13 cellular contexts compared by ENCODE assay signal in the genomic region with DNA sequence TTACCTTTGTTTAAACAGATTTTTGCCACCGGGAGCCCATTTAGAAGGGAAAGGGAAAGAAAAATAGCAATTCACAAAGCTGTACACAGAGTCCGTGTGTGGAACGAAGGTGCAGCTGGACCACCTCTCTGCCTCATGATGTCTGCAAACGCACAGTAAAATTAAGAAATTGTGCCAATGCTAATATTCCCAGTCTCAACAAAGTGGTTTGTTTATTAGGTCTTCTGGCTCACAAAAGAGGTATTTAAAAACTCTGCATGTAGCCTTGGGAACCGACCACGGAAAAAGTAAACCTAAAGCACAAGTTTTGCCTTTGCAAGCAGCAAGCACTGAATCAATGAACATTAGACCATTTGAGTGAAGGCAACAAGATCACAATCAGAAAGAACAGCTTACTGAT. TPM values are rescaled to one million over a fixed set of nuclear protein-coding genes. Genes with fewer than 3 reads are reported as not detected.
DNase-seq lines count a peak whose midpoint lies in the region; ATAC-seq and TF ChIP-seq lines count a peak whose summit lies in the region.
"Had no signal": no experiment of that assay in that cellular context is flagged by ENCODE, and none has a peak within 500 bp of the region (broad histone marks: within the 10 kb centered on the region; RNA-seq: fewer than 3 reads in every experiment).

No MANE protein-coding gene starts in this region.

- no peaks in the 10 kb centered on the region for H3K27me3 Mint-ChIP-seq in CD8-positive, alpha-beta T cell (ENCODE audit: low read depth)
- H3K27me3 Mint-ChIP-seq: CD4-positive, alpha-beta T cell had no signal

- DNase-seq in LNCaP clone FGC (ENCODE audit: low read depth), result peak; percentile 89
- peak; percentile 77 for DNase-seq in brain pericyte (ENCODE audit: low read depth, low spot score)
- DNase-seq in left lung, result no peak
- DNase-seq in CD8-positive, alpha-beta T cell, result no peak
- no peak for DNase-seq in NCI-H2171 (lab: John Stamatoyannopoulos, UW)
- no peak for DNase-seq in NCI-H2107 treated with DMSO at 0.1 percent for 48 hours (lab: John Stamatoyannopoulos, UW; ENCODE audit: unreplicated experiment)
- DNase-seq: activated CD4-positive, alpha-beta T cell treated with anti-CD3 and anti-CD28 coated beads, Interleukin-2, amount 50 U/mL, for 4 hours; CD4-positive, alpha-beta T cell; foreskin keratinocyte; NCI-H1417; retina had no signal

- ATAC-seq in left lung (peak; percentile 13), HG03354 (IDR thresholded peaks at IDR 0.05; ENCODE audit: poor library complexity, severe bottlenecking, unreplicated experiment) (no peak)
- no peak for ATAC-seq in CD8-positive, alpha-beta T cell
- ATAC-seq: foreskin keratinocyte had no signal

- POLR2A ChIA-PET in CD8-positive, alpha-beta T cell (lab: Charles Lee), result no interaction called here

- H3K4me1 ChIP-seq in left lung (peaks cover 13 to 21% of the 10 kb centered on the region in 2 donors), stomach smooth muscle (ENCODE audit: control insufficient read depth, insufficient read depth, low read length) (peaks cover 32% of the 10 kb centered on the region)
- no peaks in the 10 kb centered on the region for H3K4me1 ChIP-seq in CD8-positive, alpha-beta T cell (ENCODE audit: insufficient read depth, low read length)
- H3K4me1 ChIP-seq: foreskin keratinocyte had no signal

- H3K9me3 Mint-ChIP-seq in CD8-positive, alpha-beta T cell, result no peaks in the 10 kb centered on the region
- H3K9me3 Mint-ChIP-seq: CD4-positive, alpha-beta T cell had no signal

- intact Hi-C loops in left lung (cut with DNase I), result no loop called here
- intact Hi-C loops in CD8-positive, alpha-beta T cell (cut with DNase I, micrococcal nuclease), result no loop called here

- CTCF ChIA-PET in CD8-positive, alpha-beta T cell (lab: Charles Lee), result interaction anchor here (0.7 to 1.0 kb wide), 2 partner anchors 28 to 44 kb away, joined by 3 read pairs; no protein-coding TSS in a partner anchor

- H3K27ac ChIP-seq in left lung (peak overlapping the region; percentile 9 to 63), stomach smooth muscle (ENCODE audit: low read length) (peak overlapping the region; percentile 7)
- H3K27ac ChIP-seq in CD8-positive, alpha-beta T cell (ENCODE audit: low read depth, low read length), result no peak overlapping the region
- H3K27ac ChIP-seq: foreskin keratinocyte had no signal

- H3K4me3 Mint-ChIP-seq in CD8-positive, alpha-beta T cell, result no peak overlapping the region
- H3K4me3 Mint-ChIP-seq: CD4-positive, alpha-beta T cell had no signal

- H3K27me3 ChIP-seq in left lung, result no peaks in the 10 kb centered on the region
- H3K27me3 ChIP-seq in stomach smooth muscle (ENCODE audit: control insufficient read depth in 1 of 2, insufficient read depth in 2 of 2, low read length in 2 of 2), result no peaks in the 10 kb centered on the region
- no peaks in the 10 kb centered on the region for H3K27me3 ChIP-seq in CD8-positive, alpha-beta T cell (ENCODE audit: insufficient read depth, low read length)
- H3K27me3 ChIP-seq: foreskin keratinocyte had no signal

- H3K36me3 ChIP-seq in left lung (no peaks in the 10 kb centered on the region), stomach smooth muscle (ENCODE audit: control insufficient read depth in 2 of 2, insufficient read depth in 2 of 2, low read length in 2 of 2) (no peaks in the 10 kb centered on the region)
- no peaks in the 10 kb centered on the region for H3K36me3 ChIP-seq in CD8-positive, alpha-beta T cell (ENCODE audit: insufficient read depth, low read length)

- H3K9me3 ChIP-seq in left lung, result no peaks in the 10 kb centered on the region
- H3K9me3 ChIP-seq in stomach smooth muscle (ENCODE audit: control insufficient read depth in 2 of 2, low read length in 2 of 2), result no peaks in the 10 kb centered on the region
- H3K9me3 ChIP-seq in CD8-positive, alpha-beta T cell (ENCODE audit: low read length), result no peaks in the 10 kb centered on the region

- TF ChIP-seq CTCF in LNCaP clone FGC (IDR thresholded peaks at IDR 0.05; ENCODE audit: control insufficient read depth, extremely low read depth, insufficient read depth) (no peak), left lung (IDR thresholded peaks at IDR 0.05) (no peak)
- no peak for TF ChIP-seq CTCF in CD8-positive, alpha-beta T cell (IDR thresholded peaks at IDR 0.05)

- no peak overlapping the region for H3K9ac ChIP-seq in stomach smooth muscle (ENCODE audit: low read length in 2 of 2)

- no peak overlapping the region for H3K27ac Mint-ChIP-seq in CD8-positive, alpha-beta T cell
- H3K27ac Mint-ChIP-seq: CD4-positive, alpha-beta T cell had no signal

- H3K4me3 ChIP-seq in LNCaP clone FGC (ENCODE audit: low read depth, low read length), result peak overlapping the region; percentile 23
- no peak overlapping the region for H3K4me3 ChIP-seq in left lung
- peak overlapping the region in 1 of 2 donors; percentile 45 for H3K4me3 ChIP-seq in stomach smooth muscle (ENCODE audit: low read length in 2 of 2)
- no peak overlapping the region for H3K4me3 ChIP-seq in CD8-positive, alpha-beta T cell (ENCODE audit: low read depth, low read length)

- H3K4me1 Mint-ChIP-seq in CD8-positive, alpha-beta T cell (ENCODE audit: low read depth), result no peaks in the 10 kb centered on the region

- no peaks in the 10 kb centered on the region for H3K36me3 Mint-ChIP-seq in CD8-positive, alpha-beta T cell

RNA-seq across cellular contexts. Expression of a gene that starts 57.7 kb away (rescaled TPM):
- 10 to 100 TPM; 57.9 to 60.8 TPM for total RNA-seq in left lung
- total RNA-seq in CD8-positive, alpha-beta T cell, result 10 to 100 TPM; 11.9 to 12.6 TPM

Comparison
In these comparisons a context has a peak if more than half of its experiments do, and no peak if none do; other contexts are left out.
1. DNase-seq: peak in LNCaP clone FGC (single experiment) and brain pericyte (single experiment); none in left lung (0 of 2), CD8-positive, alpha-beta T cell (0 of 7), NCI-H2171 (single experiment) and NCI-H2107 treated with DMSO at 0.1 percent for 48 hours (single experiment).
2. RNA of a gene that starts 57.7 kb away (total RNA-seq): 57.9 to 60.8 TPM in left lung; 11.9 to 12.6 TPM in CD8-positive, alpha-beta T cell; every median in the first group is over 4 times any median in the second.